ENCODE assay signal across 1 cellular context in the genomic region with DNA sequence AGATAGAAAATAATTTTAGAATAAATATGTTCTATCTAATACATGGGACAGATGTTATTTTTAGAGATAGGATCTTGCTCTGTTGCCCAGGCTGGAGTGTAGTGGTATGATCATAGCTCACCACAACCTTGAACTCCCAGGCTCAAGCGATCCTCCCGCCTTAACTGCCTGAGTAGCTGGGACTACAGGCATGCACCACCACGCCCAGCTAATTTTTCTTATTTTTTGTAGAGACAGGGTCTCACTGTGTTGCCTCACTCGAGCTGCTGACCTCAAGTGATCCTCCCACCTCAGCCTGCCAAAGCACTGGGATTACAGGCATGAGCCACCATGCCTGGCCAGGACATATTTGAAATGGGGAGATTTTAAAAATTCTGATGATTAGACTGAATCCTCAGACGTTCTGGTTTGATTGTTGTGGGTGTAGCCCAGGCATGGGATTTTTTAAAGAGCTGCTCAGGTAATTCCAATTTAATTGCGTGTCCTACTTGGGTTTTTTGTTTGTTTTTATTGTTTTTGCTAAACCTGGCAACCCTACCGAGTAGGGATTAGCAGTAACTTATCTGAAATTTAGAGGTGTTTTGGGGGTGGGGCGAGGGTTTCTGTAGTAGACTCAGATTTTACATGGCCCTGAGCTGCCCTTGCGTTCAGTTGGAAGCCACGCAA.
TF ChIP-seq lines count a peak whose summit lies in the region.

No MANE protein-coding gene starts in this region.

TF ChIP-seq in HEK293, 187 proteins besides CTCF, POLR2A, EP300 and RAD21 (continued from another document and continues in another):
- TF ChIP-seq, protein P1, sequence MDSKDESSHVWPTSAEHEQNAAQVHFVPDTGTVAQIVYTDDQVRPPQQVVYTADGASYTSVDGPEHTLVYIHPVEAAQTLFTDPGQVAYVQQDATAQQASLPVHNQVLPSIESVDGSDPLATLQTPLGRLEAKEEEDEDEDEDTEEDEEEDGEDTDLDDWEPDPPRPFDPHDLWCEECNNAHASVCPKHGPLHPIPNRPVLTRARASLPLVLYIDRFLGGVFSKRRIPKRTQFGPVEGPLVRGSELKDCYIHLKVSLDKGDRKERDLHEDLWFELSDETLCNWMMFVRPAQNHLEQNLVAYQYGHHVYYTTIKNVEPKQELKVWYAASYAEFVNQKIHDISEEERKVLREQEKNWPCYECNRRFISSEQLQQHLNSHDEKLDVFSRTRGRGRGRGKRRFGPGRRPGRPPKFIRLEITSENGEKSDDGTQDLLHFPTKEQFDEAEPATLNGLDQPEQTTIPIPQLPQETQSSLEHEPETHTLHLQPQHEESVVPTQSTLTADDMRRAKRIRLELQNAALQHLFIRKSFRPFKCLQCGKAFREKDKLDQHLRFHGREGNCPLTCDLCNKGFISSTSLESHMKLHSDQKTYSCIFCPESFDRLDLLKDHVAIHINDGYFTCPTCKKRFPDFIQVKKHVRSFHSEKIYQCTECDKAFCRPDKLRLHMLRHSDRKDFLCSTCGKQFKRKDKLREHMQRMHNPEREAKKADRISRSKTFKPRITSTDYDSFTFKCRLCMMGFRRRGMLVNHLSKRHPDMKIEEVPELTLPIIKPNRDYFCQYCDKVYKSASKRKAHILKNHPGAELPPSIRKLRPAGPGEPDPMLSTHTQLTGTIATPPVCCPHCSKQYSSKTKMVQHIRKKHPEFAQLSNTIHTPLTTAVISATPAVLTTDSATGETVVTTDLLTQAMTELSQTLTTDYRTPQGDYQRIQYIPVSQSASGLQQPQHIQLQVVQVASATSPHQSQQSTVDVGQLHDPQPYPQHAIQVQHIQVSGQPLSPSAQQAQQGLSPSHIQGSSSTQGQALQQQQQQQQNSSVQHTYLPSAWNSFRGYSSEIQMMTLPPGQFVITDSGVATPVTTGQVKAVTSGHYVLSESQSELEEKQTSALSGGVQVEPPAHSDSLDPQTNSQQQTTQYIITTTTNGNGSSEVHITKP (tag by site-specific recombination; IDR thresholded peaks at IDR 0.05) = peak; percentile 95
- TF ChIP-seq ZNF302 (tag by site-specific recombination; IDR thresholded peaks at IDR 0.05; ENCODE audit: low read depth) (no peak), ZNF560 (tag by site-specific recombination; IDR thresholded peaks at IDR 0.05; ENCODE audit: borderline replicate concordance) (no peak), ZNF610 (tag by site-specific recombination; IDR thresholded peaks at IDR 0.05; ENCODE audit: borderline replicate concordance) (no peak), SCRT1 (tag by site-specific recombination; IDR thresholded peaks at IDR 0.05; ENCODE audit: borderline replicate concordance) (no peak), ZNF184 (tag by site-specific recombination; IDR thresholded peaks at IDR 0.05) (no peak), ZNF391 (tag by site-specific recombination; IDR thresholded peaks at IDR 0.05; ENCODE audit: borderline replicate concordance, low read depth) (no peak), ZNF423 (tag by site-specific recombination; IDR thresholded peaks at IDR 0.05) (no peak), GLI2 (tag by site-specific recombination; IDR thresholded peaks at IDR 0.05; ENCODE audit: borderline replicate concordance, low read depth) (no peak), ZNF266 (tag by site-specific recombination; IDR thresholded peaks at IDR 0.05; ENCODE audit: low read depth) (no peak), ZFP3 (tag by site-specific recombination; IDR thresholded peaks at IDR 0.05; ENCODE audit: low read depth) (no peak), SP2 (tag by site-specific recombination; IDR thresholded peaks at IDR 0.05) (no peak), ZXDB (tag by site-specific recombination; IDR thresholded peaks at IDR 0.05) (no peak), PRDM1 (tag by site-specific recombination; IDR thresholded peaks at IDR 0.05) (no peak), ZNF555 (tag by site-specific recombination; conservative IDR thresholded peaks at IDR 0.05) (no peak), ZNF10 (tag by site-specific recombination; IDR thresholded peaks at IDR 0.05) (no peak), ZNF670 (tag by site-specific recombination; IDR thresholded peaks at IDR 0.05; ENCODE audit: low read depth) (no peak), ZNF37A (tag by site-specific recombination; IDR thresholded peaks at IDR 0.05) (no peak), ZNF157 (tag by site-specific recombination; IDR thresholded peaks at IDR 0.05) (no peak), GFI1B (tag by site-specific recombination; IDR thresholded peaks at IDR 0.05) (no peak), ZSCAN30 (tag by site-specific recombination; IDR thresholded peaks at IDR 0.05) (no peak), SETDB1 (IDR thresholded peaks at IDR 0.05; ENCODE audit: insufficient read length, low read length) (no peak), ZNF335 (tag by site-specific recombination; conservative IDR thresholded peaks at IDR 0.05) (peak; percentile 0; the same call in 1 of the 2 replicates), ZNF121 (tag by site-specific recombination; IDR thresholded peaks at IDR 0.05) (peak; percentile 92), ZNF792 (tag by site-specific recombination; IDR thresholded peaks at IDR 0.05) (no peak), ZNF155 (tag by site-specific recombination; IDR thresholded peaks at IDR 0.05) (no peak), ZIC2 (tag by site-specific recombination; IDR thresholded peaks at IDR 0.05) (no peak), ZNF501 (tag by site-specific recombination; IDR thresholded peaks at IDR 0.05) (no peak), ZNF571 (tag by site-specific recombination; IDR thresholded peaks at IDR 0.05) (no peak)
- TF ChIP-seq, protein P2, sequence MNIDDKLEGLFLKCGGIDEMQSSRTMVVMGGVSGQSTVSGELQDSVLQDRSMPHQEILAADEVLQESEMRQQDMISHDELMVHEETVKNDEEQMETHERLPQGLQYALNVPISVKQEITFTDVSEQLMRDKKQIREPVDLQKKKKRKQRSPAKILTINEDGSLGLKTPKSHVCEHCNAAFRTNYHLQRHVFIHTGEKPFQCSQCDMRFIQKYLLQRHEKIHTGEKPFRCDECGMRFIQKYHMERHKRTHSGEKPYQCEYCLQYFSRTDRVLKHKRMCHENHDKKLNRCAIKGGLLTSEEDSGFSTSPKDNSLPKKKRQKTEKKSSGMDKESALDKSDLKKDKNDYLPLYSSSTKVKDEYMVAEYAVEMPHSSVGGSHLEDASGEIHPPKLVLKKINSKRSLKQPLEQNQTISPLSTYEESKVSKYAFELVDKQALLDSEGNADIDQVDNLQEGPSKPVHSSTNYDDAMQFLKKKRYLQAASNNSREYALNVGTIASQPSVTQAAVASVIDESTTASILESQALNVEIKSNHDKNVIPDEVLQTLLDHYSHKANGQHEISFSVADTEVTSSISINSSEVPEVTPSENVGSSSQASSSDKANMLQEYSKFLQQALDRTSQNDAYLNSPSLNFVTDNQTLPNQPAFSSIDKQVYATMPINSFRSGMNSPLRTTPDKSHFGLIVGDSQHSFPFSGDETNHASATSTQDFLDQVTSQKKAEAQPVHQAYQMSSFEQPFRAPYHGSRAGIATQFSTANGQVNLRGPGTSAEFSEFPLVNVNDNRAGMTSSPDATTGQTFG (tag by site-specific recombination; IDR thresholded peaks at IDR 0.05; ENCODE audit: borderline replicate concordance) = no peak
- TF ChIP-seq, protein P3, sequence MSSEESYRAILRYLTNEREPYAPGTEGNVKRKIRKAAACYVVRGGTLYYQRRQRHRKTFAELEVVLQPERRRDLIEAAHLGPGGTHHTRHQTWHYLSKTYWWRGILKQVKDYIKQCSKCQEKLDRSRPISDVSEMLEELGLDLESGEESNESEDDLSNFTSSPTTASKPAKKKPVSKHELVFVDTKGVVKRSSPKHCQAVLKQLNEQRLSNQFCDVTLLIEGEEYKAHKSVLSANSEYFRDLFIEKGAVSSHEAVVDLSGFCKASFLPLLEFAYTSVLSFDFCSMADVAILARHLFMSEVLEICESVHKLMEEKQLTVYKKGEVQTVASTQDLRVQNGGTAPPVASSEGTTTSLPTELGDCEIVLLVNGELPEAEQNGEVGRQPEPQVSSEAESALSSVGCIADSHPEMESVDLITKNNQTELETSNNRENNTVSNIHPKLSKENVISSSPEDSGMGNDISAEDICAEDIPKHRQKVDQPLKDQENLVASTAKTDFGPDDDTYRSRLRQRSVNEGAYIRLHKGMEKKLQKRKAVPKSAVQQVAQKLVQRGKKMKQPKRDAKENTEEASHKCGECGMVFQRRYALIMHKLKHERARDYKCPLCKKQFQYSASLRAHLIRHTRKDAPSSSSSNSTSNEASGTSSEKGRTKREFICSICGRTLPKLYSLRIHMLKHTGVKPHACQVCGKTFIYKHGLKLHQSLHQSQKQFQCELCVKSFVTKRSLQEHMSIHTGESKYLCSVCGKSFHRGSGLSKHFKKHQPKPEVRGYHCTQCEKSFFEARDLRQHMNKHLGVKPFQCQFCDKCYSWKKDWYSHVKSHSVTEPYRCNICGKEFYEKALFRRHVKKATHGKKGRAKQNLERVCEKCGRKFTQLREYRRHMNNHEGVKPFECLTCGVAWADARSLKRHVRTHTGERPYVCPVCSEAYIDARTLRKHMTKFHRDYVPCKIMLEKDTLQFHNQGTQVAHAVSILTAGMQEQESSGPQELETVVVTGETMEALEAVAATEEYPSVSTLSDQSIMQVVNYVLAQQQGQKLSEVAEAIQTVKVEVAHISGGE (tag by site-specific recombination; conservative IDR thresholded peaks at IDR 0.05; ENCODE audit: low read depth) = no peak
- TF ChIP-seq, protein P4, sequence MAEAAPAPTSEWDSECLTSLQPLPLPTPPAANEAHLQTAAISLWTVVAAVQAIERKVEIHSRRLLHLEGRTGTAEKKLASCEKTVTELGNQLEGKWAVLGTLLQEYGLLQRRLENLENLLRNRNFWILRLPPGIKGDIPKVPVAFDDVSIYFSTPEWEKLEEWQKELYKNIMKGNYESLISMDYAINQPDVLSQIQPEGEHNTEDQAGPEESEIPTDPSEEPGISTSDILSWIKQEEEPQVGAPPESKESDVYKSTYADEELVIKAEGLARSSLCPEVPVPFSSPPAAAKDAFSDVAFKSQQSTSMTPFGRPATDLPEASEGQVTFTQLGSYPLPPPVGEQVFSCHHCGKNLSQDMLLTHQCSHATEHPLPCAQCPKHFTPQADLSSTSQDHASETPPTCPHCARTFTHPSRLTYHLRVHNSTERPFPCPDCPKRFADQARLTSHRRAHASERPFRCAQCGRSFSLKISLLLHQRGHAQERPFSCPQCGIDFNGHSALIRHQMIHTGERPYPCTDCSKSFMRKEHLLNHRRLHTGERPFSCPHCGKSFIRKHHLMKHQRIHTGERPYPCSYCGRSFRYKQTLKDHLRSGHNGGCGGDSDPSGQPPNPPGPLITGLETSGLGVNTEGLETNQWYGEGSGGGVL (tag by site-specific recombination; IDR thresholded peaks at IDR 0.05) = no peak
- TF ChIP-seq, protein P5, sequence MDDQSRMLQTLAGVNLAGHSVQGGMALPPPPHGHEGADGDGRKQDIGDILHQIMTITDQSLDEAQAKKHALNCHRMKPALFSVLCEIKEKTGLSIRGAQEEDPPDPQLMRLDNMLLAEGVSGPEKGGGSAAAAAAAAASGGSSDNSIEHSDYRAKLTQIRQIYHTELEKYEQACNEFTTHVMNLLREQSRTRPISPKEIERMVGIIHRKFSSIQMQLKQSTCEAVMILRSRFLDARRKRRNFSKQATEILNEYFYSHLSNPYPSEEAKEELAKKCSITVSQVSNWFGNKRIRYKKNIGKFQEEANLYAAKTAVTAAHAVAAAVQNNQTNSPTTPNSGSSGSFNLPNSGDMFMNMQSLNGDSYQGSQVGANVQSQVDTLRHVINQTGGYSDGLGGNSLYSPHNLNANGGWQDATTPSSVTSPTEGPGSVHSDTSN (CRISPR knock-in tag; IDR thresholded peaks at IDR 0.05) = no peak
- TF ChIP-seq, protein P6, sequence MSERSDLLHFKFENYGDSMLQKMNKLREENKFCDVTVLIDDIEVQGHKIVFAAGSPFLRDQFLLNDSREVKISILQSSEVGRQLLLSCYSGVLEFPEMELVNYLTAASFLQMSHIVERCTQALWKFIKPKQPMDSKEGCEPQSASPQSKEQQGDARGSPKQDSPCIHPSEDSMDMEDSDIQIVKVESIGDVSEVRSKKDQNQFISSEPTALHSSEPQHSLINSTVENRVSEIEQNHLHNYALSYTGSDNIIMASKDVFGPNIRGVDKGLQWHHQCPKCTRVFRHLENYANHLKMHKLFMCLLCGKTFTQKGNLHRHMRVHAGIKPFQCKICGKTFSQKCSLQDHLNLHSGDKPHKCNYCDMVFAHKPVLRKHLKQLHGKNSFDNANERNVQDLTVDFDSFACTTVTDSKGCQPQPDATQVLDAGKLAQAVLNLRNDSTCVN (tag by site-specific recombination; optimal IDR thresholded peaks at IDR 0.05) = no peak
- TF ChIP-seq, protein P7, sequence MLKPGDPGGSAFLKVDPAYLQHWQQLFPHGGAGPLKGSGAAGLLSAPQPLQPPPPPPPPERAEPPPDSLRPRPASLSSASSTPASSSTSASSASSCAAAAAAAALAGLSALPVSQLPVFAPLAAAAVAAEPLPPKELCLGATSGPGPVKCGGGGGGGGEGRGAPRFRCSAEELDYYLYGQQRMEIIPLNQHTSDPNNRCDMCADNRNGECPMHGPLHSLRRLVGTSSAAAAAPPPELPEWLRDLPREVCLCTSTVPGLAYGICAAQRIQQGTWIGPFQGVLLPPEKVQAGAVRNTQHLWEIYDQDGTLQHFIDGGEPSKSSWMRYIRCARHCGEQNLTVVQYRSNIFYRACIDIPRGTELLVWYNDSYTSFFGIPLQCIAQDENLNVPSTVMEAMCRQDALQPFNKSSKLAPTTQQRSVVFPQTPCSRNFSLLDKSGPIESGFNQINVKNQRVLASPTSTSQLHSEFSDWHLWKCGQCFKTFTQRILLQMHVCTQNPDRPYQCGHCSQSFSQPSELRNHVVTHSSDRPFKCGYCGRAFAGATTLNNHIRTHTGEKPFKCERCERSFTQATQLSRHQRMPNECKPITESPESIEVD (tag by site-specific recombination; IDR thresholded peaks at IDR 0.05) = peak; percentile 80
- TF ChIP-seq, protein P8, sequence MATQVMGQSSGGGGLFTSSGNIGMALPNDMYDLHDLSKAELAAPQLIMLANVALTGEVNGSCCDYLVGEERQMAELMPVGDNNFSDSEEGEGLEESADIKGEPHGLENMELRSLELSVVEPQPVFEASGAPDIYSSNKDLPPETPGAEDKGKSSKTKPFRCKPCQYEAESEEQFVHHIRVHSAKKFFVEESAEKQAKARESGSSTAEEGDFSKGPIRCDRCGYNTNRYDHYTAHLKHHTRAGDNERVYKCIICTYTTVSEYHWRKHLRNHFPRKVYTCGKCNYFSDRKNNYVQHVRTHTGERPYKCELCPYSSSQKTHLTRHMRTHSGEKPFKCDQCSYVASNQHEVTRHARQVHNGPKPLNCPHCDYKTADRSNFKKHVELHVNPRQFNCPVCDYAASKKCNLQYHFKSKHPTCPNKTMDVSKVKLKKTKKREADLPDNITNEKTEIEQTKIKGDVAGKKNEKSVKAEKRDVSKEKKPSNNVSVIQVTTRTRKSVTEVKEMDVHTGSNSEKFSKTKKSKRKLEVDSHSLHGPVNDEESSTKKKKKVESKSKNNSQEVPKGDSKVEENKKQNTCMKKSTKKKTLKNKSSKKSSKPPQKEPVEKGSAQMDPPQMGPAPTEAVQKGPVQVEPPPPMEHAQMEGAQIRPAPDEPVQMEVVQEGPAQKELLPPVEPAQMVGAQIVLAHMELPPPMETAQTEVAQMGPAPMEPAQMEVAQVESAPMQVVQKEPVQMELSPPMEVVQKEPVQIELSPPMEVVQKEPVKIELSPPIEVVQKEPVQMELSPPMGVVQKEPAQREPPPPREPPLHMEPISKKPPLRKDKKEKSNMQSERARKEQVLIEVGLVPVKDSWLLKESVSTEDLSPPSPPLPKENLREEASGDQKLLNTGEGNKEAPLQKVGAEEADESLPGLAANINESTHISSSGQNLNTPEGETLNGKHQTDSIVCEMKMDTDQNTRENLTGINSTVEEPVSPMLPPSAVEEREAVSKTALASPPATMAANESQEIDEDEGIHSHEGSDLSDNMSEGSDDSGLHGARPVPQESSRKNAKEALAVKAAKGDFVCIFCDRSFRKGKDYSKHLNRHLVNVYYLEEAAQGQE (tag by site-specific recombination; IDR thresholded peaks at IDR 0.05) = no peak
